In genomic region chr7:151129882-151130591, GRCh38 we compare ENCODE assay signal across 27 cellular contexts. TPM values are rescaled to one million over a fixed set of nuclear protein-coding genes. Genes with fewer than 3 reads are reported as not detected.
"Had no signal": no experiment of that assay in that cellular context is flagged by ENCODE, and none has a peak within 500 bp of the region (broad histone marks: within the 10 kb centered on the region; RNA-seq: fewer than 3 reads in every experiment).

No MANE protein-coding gene starts in this region.

- DNase-seq: activated CD4-positive, alpha-beta T cell treated with anti-CD3 and anti-CD28 coated beads, Interleukin-2, amount 10 ng/mL, durations not matched to agents 24 days and 14 days; activated CD4-positive, CD25-positive, alpha-beta regulatory T cell; activated CD8-positive, alpha-beta memory T cell treated with anti-CD3 and anti-CD28 coated beads for 24 hours; activated CD8-positive, alpha-beta memory T cell treated with anti-CD3 and anti-CD28 coated beads, Interleukin-2, amount 50 U/mL, for 48 hours; activated effector memory CD4-positive, alpha-beta T cell treated with Interleukin-2 at 50 U/mL for 16 hours; activated naive CD4-positive, alpha-beta T cell treated with anti-CD3 and anti-CD28 coated beads, Interleukin-2, amount 50 U/mL, for 16 hours; activated T-cell treated with anti-CD3 and anti-CD28 coated beads, Interleukin-2, amount 50 U/mL, for 48 hours; foreskin keratinocyte; kidney glomerular epithelial cell; mesenchymal stem cell; naive thymus-derived CD8-positive, alpha-beta T cell; sigmoid colon; stimulated activated CD4-positive, alpha-beta T cell treated with anti-CD3 and anti-CD28 coated beads, Interleukin-4, amount 100 ng/mL, for 4 hours; T-helper 1 cell; T-helper 9 cell had no signal

- H3K27ac ChIP-seq: breast epithelium, foreskin keratinocyte, heart left ventricle, neutrophil, sigmoid colon had no signal

- H3K9me3 ChIP-seq: breast epithelium, heart left ventricle, neutrophil, sigmoid colon had no signal

- H3K4me1 ChIP-seq: foreskin keratinocyte had no signal

- ATAC-seq: foreskin keratinocyte; heart left ventricle; naive thymus-derived CD8-positive, alpha-beta T cell; SK-N-SH treated with all-trans-retinoic acid at 6 μM for 48 hours; stimulated activated memory B cell treated with anti-CD40 and anti-IgM and Interleukin-4, amounts not matched to agents 10 μg/mL and 1 μg/mL and 100 μg/mL, for 72 hours had no signal

- H3K36me3 ChIP-seq: breast epithelium had no signal

- H3K4me3 ChIP-seq: breast epithelium, heart left ventricle, sigmoid colon had no signal

- H3K27me3 ChIP-seq: breast epithelium, foreskin keratinocyte, heart left ventricle, neutrophil, sigmoid colon had no signal

RNA-seq across cellular contexts. Expression of gene GBX1, which starts 37.5 kb away (rescaled TPM):
- total RNA-seq: activated CD4-positive, alpha-beta T cell treated with anti-CD3 and anti-CD28 coated beads, Interleukin-2, amount 10 ng/mL, durations not matched to agents 24 days and 14 days; astrocyte; breast epithelium; dermis microvascular lymphatic vessel endothelial cell; epithelial cell of proximal tubule; fibroblast of lung; foreskin keratinocyte; liver; mucosa of gallbladder; naive thymus-derived CD8-positive, alpha-beta T cell; sigmoid colon; ureter had no signal
- polyA plus RNA-seq: fibroblast of lung; foreskin keratinocyte; liver; naive thymus-derived CD8-positive, alpha-beta T cell; sigmoid colon had no signal

RNA-seq across cellular contexts. Expression of gene ASB10, which starts 57.0 kb away (rescaled TPM):
- total RNA-seq: activated CD4-positive, alpha-beta T cell treated with anti-CD3 and anti-CD28 coated beads, Interleukin-2, amount 10 ng/mL, durations not matched to agents 24 days and 14 days; astrocyte; breast epithelium; dermis microvascular lymphatic vessel endothelial cell; epithelial cell of proximal tubule; fibroblast of lung; foreskin keratinocyte; liver; mucosa of gallbladder; naive thymus-derived CD8-positive, alpha-beta T cell; sigmoid colon; ureter had no signal
- polyA plus RNA-seq: fibroblast of lung; foreskin keratinocyte; liver; naive thymus-derived CD8-positive, alpha-beta T cell; sigmoid colon had no signal
